In genomic region chr17:79144090-79144610, GRCh38 we compare ENCODE assay signal across 32 cellular contexts.
"Had no signal": no experiment of that assay in that cellular context is flagged by ENCODE, and none has a peak within 500 bp of the region (broad histone marks: within the 10 kb centered on the region; RNA-seq: fewer than 3 reads in every experiment).

No MANE protein-coding gene starts in this region.

- H3K79me2 ChIP-seq: hepatocyte had no signal

- H3K27me3 Mint-ChIP-seq: natural killer cell treated with Interleukin-12 subunit alpha and Interleukin-12 subunit beta and Interleukin-15 and Interleukin-18, amount 100 ng/mL, for 72 hours had no signal

- FAIRE-seq: kidney had no signal

- H3K9me3 ChIP-seq: esophagus muscularis mucosa, gastroesophageal sphincter, heart left ventricle, mucosa of descending colon, prostate gland, right atrium auricular region, suprapubic skin, transverse colon, upper lobe of right lung, uterus had no signal

- H3K4me1 Mint-ChIP-seq: endodermal cell; memory B cell; mesothelial cell of epicardium; naive B cell; neural crest cell; stimulated activated naive CD8-positive, alpha-beta T cell treated with anti-CD3 and anti-CD28 coated beads, Interleukin-15, amount 100 ng/mL, for 72 hours had no signal

- H3K4me1 ChIP-seq: esophagus muscularis mucosa, foreskin keratinocyte, gastroesophageal sphincter, heart left ventricle, prostate gland, right atrium auricular region, suprapubic skin, transverse colon, upper lobe of right lung, uterus had no signal

- H3K4me3 ChIP-seq: esophagus muscularis mucosa, gastroesophageal sphincter, heart left ventricle, hepatocyte, lung, mucosa of descending colon, prostate gland, right atrium auricular region, smooth muscle cell, suprapubic skin, transverse colon, upper lobe of right lung, uterus had no signal

- H3K4me3 Mint-ChIP-seq: dendritic cell treated with granulocyte-macrophage colony-stimulating factor and Interleukin-4, amounts not matched to agents 40 ng/mL and 50 ng/mL, for 4 days; endodermal cell; memory B cell; mesothelial cell of epicardium; naive B cell; natural killer cell treated with Interleukin-12 subunit alpha and Interleukin-12 subunit beta and Interleukin-15 and Interleukin-18, amount 100 ng/mL, for 72 hours; neural crest cell; stimulated activated naive CD8-positive, alpha-beta T cell treated with anti-CD3 and anti-CD28 coated beads, Interleukin-15, amount 100 ng/mL, for 72 hours had no signal

- H3K27ac Mint-ChIP-seq: dendritic cell treated with granulocyte-macrophage colony-stimulating factor and Interleukin-4, amounts not matched to agents 40 ng/mL and 50 ng/mL, for 4 days; endodermal cell; memory B cell; mesothelial cell of epicardium; naive B cell; natural killer cell treated with Interleukin-12 subunit alpha and Interleukin-12 subunit beta and Interleukin-15 and Interleukin-18, amount 100 ng/mL, for 72 hours; stimulated activated naive CD8-positive, alpha-beta T cell treated with anti-CD3 and anti-CD28 coated beads, Interleukin-15, amount 100 ng/mL, for 72 hours had no signal

- H3K27ac ChIP-seq: epithelial cell of prostate, esophagus muscularis mucosa, foreskin keratinocyte, gastroesophageal sphincter, heart left ventricle, hepatocyte, prostate gland, right atrium auricular region, suprapubic skin, transverse colon, upper lobe of right lung, uterus had no signal

- H3K36me3 ChIP-seq: esophagus muscularis mucosa, gastroesophageal sphincter, heart left ventricle, prostate gland, right atrium auricular region, suprapubic skin, transverse colon, upper lobe of right lung, uterus had no signal

- DNase-seq: effector CD8-positive, alpha-beta T cell; endodermal cell; foreskin keratinocyte; heart left ventricle; kidney; mucosa of descending colon; naive B cell; stimulated activated CD4-positive, alpha-beta T cell treated with anti-CD3 and anti-CD28 coated beads, Interleukin-12 subunit alpha, Interleukin-12 subunit beta, amount 100 ng/mL, for 4 hours; stimulated activated CD4-positive, alpha-beta T cell treated with anti-CD3 and anti-CD28 coated beads, Interleukin-1b, Interleukin-23, amount 100 ng/mL, for 48 hours; stimulated activated CD4-positive, alpha-beta T cell treated with anti-CD3 and anti-CD28 coated beads, Interleukin-4, amount 100 ng/mL, for 1 hour; stimulated activated CD8-positive, alpha-beta memory T cell treated with anti-CD3 and anti-CD28 coated beads, Interleukin-4, amount 100 ng/mL, for 48 hours; stimulated activated naive CD4-positive, alpha-beta T cell; stimulated activated naive CD8-positive, alpha-beta T cell treated with anti-CD3 and anti-CD28 coated beads, Interleukin-15, amount 100 ng/mL, for 72 hours; transverse colon; upper lobe of right lung; uterus had no signal

- H3K36me3 Mint-ChIP-seq: memory B cell; mesothelial cell of epicardium; naive B cell; natural killer cell treated with Interleukin-12 subunit alpha and Interleukin-12 subunit beta and Interleukin-15 and Interleukin-18, amount 100 ng/mL, for 72 hours had no signal

- H3K4me2 ChIP-seq: hepatocyte, smooth muscle cell had no signal

- H3K9me3 Mint-ChIP-seq: dendritic cell treated with granulocyte-macrophage colony-stimulating factor and Interleukin-4, amounts not matched to agents 40 ng/mL and 50 ng/mL, for 4 days; endodermal cell; memory B cell; mesothelial cell of epicardium; natural killer cell treated with Interleukin-12 subunit alpha and Interleukin-12 subunit beta and Interleukin-15 and Interleukin-18, amount 100 ng/mL, for 72 hours; neural crest cell had no signal

- H2AFZ ChIP-seq: hepatocyte had no signal

- H3K27me3 ChIP-seq: uterus had no signal

- ATAC-seq: foreskin keratinocyte; gastroesophageal sphincter; heart left ventricle; left lobe of liver; mucosa of descending colon; natural killer cell treated with Interleukin-12 subunit alpha and Interleukin-12 subunit beta and Interleukin-15 and Interleukin-18, amount 100 ng/mL, for 72 hours; sciatic nerve; stimulated activated naive CD8-positive, alpha-beta T cell treated with anti-CD3 and anti-CD28 coated beads, Interleukin-15, amount 100 ng/mL, for 72 hours; upper lobe of right lung had no signal
